27 cellular contexts compared by ENCODE assay signal in genomic region chr2:57543211-57543610, GRCh38.
"Had no signal": no experiment of that assay in that cellular context is flagged by ENCODE, and none has a peak within 500 bp of the region (broad histone marks: within the 10 kb centered on the region; RNA-seq: fewer than 3 reads in every experiment).

No MANE protein-coding gene starts in this region.

- H3K36me3 ChIP-seq: colonic mucosa, gastrocnemius medialis, prostate gland, right atrium auricular region, sigmoid colon, spleen, tibial artery had no signal

- H3K27ac Mint-ChIP-seq: dendritic cell treated with granulocyte-macrophage colony-stimulating factor and Interleukin-4, amounts not matched to agents 40 ng/mL and 50 ng/mL, for 4 days; endodermal cell; mesothelial cell of epicardium; naive B cell; stimulated activated memory B cell treated with anti-CD40 and anti-IgM and Interleukin-4, amounts not matched to agents 10 μg/mL and 1 μg/mL and 100 μg/mL, for 72 hours; type B pancreatic cell had no signal

- H3K4me1 Mint-ChIP-seq: nephron; stimulated activated memory B cell treated with anti-CD40 and anti-IgM and Interleukin-4, amounts not matched to agents 10 μg/mL and 1 μg/mL and 100 μg/mL, for 72 hours had no signal

- H3K4me1 ChIP-seq: colonic mucosa, gastrocnemius medialis, prostate gland, right atrium auricular region, sigmoid colon, spleen, testis had no signal

- H3K9me3 Mint-ChIP-seq: dendritic cell treated with granulocyte-macrophage colony-stimulating factor and Interleukin-4, amounts not matched to agents 40 ng/mL and 50 ng/mL, for 4 days; endodermal cell; mesothelial cell of epicardium; nephron; type B pancreatic cell had no signal

- H3K36me3 Mint-ChIP-seq: mesothelial cell of epicardium, naive B cell, type B pancreatic cell had no signal

- ATAC-seq: esophagus mucosa; gastrocnemius medialis; mucosa of descending colon; stimulated activated memory B cell treated with anti-CD40 and anti-IgM and Interleukin-4, amounts not matched to agents 10 μg/mL and 1 μg/mL and 100 μg/mL, for 72 hours; stimulated activated naive CD8-positive, alpha-beta T cell treated with anti-CD3 and anti-CD28 coated beads, Interleukin-15, Interleukin-2, amounts not matched to agents 100 U/mL and 50 U/mL, for 24 hours had no signal

- H3K27me3 ChIP-seq: colonic mucosa, gastrocnemius medialis, right atrium auricular region, sigmoid colon, spleen, testis, tibial artery had no signal

- H3K4me3 ChIP-seq: colonic mucosa, gastrocnemius medialis, mucosa of descending colon, prostate gland, right atrium auricular region, sigmoid colon, skin epidermis, spleen, testis, tibial artery had no signal

- H3K27ac ChIP-seq: colonic mucosa, epithelial cell of prostate, gastrocnemius medialis, prostate gland, right atrium auricular region, sigmoid colon, skin epidermis, spleen, testis, tibial artery had no signal

- H3K9me3 ChIP-seq: colonic mucosa, gastrocnemius medialis, mucosa of descending colon, prostate gland, right atrium auricular region, spleen, testis, tibial artery had no signal

- H3K4me3 Mint-ChIP-seq: dendritic cell treated with granulocyte-macrophage colony-stimulating factor and Interleukin-4, amounts not matched to agents 40 ng/mL and 50 ng/mL, for 4 days; endodermal cell; mesothelial cell of epicardium; naive B cell; nephron; stimulated activated memory B cell treated with anti-CD40 and anti-IgM and Interleukin-4, amounts not matched to agents 10 μg/mL and 1 μg/mL and 100 μg/mL, for 72 hours; type B pancreatic cell had no signal

- DNase-seq: colonic mucosa; effector CD8-positive, alpha-beta T cell; endodermal cell; foreskin fibroblast; gastrocnemius medialis; head of caudate nucleus; mesenchymal stem cell; mucosa of descending colon; naive B cell; nucleus accumbens; sigmoid colon; spleen; stimulated activated CD4-positive, alpha-beta T cell treated with anti-CD3 and anti-CD28 coated beads, Interleukin-4, amount 100 ng/mL, for 4 hours; stimulated activated naive CD8-positive, alpha-beta T cell treated with anti-CD3 and anti-CD28 coated beads, Interleukin-15, Interleukin-2, amounts not matched to agents 100 U/mL and 50 U/mL, for 24 hours; substantia nigra; testis; tibial artery had no signal
